Comparison of ENCODE assay signal across 8 cellular contexts in the genomic region with DNA sequence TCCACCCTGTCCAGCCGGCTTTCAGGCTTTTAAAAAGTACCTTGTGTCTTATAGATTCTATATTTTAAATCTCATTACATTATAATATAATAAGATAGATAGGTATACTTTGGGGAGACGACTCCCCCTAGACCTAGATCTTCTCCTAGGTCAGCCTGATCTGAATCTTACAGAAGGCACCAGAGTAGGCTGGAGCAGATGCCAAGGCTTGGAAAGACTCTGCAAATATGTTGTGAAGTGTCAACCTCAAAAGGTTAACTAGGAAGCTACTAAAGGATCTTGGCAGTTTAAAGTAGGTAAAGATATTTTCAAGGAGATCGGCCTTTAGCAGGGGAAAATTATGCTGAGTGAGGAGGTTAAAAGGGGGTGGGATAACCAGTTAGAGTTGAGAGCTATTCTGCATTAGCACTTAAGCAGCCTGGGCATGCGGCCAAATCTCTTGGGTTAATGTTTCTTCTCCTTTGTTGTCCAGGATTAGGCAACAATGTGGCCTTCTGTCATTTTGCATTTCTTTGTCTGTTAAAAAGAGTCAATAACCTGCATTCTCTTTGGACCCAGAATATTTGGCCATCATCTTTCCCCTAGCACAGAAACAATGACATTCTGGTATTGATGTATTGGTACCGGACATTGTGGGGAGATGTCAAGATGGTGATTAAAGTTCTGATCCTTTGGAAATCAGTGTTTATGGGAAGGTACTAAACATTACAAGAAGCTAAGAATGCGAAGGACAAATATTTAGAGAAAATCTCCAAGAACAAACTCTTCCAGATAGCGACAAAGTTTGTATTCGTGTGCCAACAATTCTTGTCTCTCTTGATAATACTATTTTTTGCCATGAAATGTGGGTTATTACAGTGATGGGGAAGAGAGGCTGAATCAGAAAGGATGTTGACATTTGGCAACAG. TPM values are rescaled to one million over a fixed set of nuclear protein-coding genes. Genes with fewer than 3 reads are reported as not detected.
DNase-seq lines count a peak whose midpoint lies in the region; ATAC-seq, FAIRE-seq and TF ChIP-seq lines count a peak whose summit lies in the region.

No MANE protein-coding gene starts in this region.

- TF ChIP-seq CTCF in astrocyte (IDR thresholded peaks at IDR 0.05; ENCODE audit: insufficient read depth, low read depth, low read length) (no peak), uterus (IDR thresholded peaks at IDR 0.05) (no peak)

- no peak overlapping the region for H2AFZ ChIP-seq in astrocyte (ENCODE audit: low read depth, low read length)

- H3K27ac Mint-ChIP-seq in astrocyte (ENCODE audit: unreplicated experiment), result no peak overlapping the region

- H3K36me3 ChIP-seq in astrocyte (ENCODE audit: insufficient read depth, low read length) (no peaks in the 10 kb centered on the region), uterus (no peaks in the 10 kb centered on the region)

- peak; percentile 29 for FAIRE-seq in astrocyte (lab: Jason Lieb, UNC)

- DNase-seq in DMS79 (lab: John Stamatoyannopoulos, UW) (peak; percentile 78), NCI-H2107 treated with DMSO at 0.1 percent for 48 hours (lab: John Stamatoyannopoulos, UW; ENCODE audit: unreplicated experiment) (peak; percentile 98), astrocyte (ENCODE audit: low read depth) (peak; percentile 73), kidney glomerular epithelial cell (lab: John Stamatoyannopoulos, UW) (peak; percentile 78), uterus (peak; percentile 25 to 48), iPS-NIHi7 (ENCODE audit: extremely low spot score) (no peak)

- H3K4me3 ChIP-seq in astrocyte (ENCODE audit: insufficient read depth, low read depth, low read length), result no peak overlapping the region
- H3K4me3 ChIP-seq in uterus, result no peak overlapping the region

- no peaks in the 10 kb centered on the region for H3K79me2 ChIP-seq in astrocyte (ENCODE audit: insufficient read depth, low read length)

- H3K27me3 Mint-ChIP-seq in astrocyte (ENCODE audit: low read depth, unreplicated experiment), result no peaks in the 10 kb centered on the region

- no peak overlapping the region for H3K9ac ChIP-seq in astrocyte (ENCODE audit: low read length)

- no peak overlapping the region for H3K4me3 Mint-ChIP-seq in astrocyte (ENCODE audit: unreplicated experiment)

- intact Hi-C loops in uterus (cut with DNase I; ENCODE audit: low total_unique reads), result no loop called here

- H4K20me1 ChIP-seq in astrocyte (ENCODE audit: insufficient read depth, low read length), result no peaks in the 10 kb centered on the region

- H3K9me3 Mint-ChIP-seq in astrocyte (ENCODE audit: unreplicated experiment), result no peaks in the 10 kb centered on the region

- no peak for TF ChIP-seq POLR2A in uterus (IDR thresholded peaks at IDR 0.05)

- H3K4me1 ChIP-seq in astrocyte (ENCODE audit: insufficient read depth, low read length), result peaks cover 3% of the 10 kb centered on the region
- no peaks in the 10 kb centered on the region for H3K4me1 ChIP-seq in uterus

- no peak overlapping the region for H3K27ac ChIP-seq in astrocyte (ENCODE audit: low read depth, low read length)
- no peak overlapping the region for H3K27ac ChIP-seq in uterus

- H3K4me1 Mint-ChIP-seq in astrocyte (ENCODE audit: low read depth, unreplicated experiment), result peaks cover 2% of the 10 kb centered on the region

- ATAC-seq in HG02852 (IDR thresholded peaks at IDR 0.05; ENCODE audit: unreplicated experiment), result no peak
- no peak for ATAC-seq in HG03565 (IDR thresholded peaks at IDR 0.05; ENCODE audit: unreplicated experiment)

- H3K36me3 Mint-ChIP-seq in astrocyte (ENCODE audit: low read depth, unreplicated experiment), result no peaks in the 10 kb centered on the region

- no peaks in the 10 kb centered on the region for H3K9me3 ChIP-seq in astrocyte (ENCODE audit: insufficient read depth, low read depth, low read length)
- H3K9me3 ChIP-seq in uterus, result no peaks in the 10 kb centered on the region

- no peaks in the 10 kb centered on the region for H3K27me3 ChIP-seq in astrocyte (ENCODE audit: insufficient read depth, low read length)
- H3K27me3 ChIP-seq in uterus, result no peaks in the 10 kb centered on the region

- H3K4me2 ChIP-seq in astrocyte (ENCODE audit: low read length), result no peak overlapping the region

RNA-seq across cellular contexts. Expression of gene DHX40, which starts 51.2 kb away (rescaled TPM):
- total RNA-seq in astrocyte (29.8 and 31.0 TPM in 2 replicates), uterus (100 to 1,000 TPM in 1 of 4 donors, 10 to 100 TPM in 3; 15.0 to 113 (median 29.8) TPM)
